In the genomic region with DNA sequence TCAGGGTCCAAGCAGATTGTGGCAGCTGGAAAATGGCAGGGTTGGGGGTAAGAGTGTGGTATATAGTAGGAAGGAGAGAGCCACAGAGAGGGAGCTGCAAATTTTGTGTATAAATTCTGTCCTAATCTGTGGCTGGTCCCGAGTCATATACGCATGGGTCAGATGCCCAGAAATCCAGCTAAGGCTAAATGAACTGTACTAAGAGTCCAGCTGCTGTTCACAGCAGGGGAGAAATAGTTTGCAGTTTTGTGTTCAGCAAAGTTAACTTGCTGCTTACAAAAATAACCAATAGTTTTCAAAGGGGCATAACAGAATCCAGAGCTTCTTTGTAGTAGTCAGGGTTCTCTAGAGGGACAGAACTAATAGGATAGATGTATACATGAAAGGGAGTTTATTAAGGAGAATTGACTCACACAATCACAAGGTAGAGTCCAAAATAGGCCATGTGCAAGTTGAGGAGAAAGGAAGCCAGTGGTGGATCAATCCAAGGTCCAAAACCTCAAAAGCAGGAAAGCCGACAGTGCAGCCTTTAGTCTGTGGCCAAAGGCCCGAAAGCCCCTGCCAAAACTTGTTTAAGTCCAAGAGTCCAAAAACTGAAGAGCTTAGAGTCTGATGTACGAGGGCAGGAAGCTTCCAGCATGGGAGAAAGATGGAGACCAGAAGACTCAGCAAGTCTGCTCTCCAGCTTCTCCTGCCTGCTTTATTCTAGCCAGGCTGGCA, we compare ENCODE assay signal across 27 cellular contexts.
"Had no signal": no experiment of that assay in that cellular context is flagged by ENCODE, and none has a peak within 500 bp of the region (broad histone marks: within the 10 kb centered on the region; RNA-seq: fewer than 3 reads in every experiment).

No MANE protein-coding gene starts in this region.

- H3K27ac ChIP-seq: body of pancreas, esophagus muscularis mucosa, foreskin keratinocyte, heart left ventricle, lower lobe of right lung, neutrophil, parathyroid adenoma, psoas muscle, spleen, thoracic aorta, WERI-Rb-1 had no signal

- DNase-seq: activated CD4-positive, alpha-beta T cell treated with anti-CD3 and anti-CD28 coated beads for 48 hours; activated CD4-positive, alpha-beta T cell treated with anti-CD3 and anti-CD28 coated beads, Interleukin-2, amount 50 U/mL, for 48 hours; activated CD8-positive, alpha-beta memory T cell treated with anti-CD3 and anti-CD28 coated beads for 24 hours; activated gamma-delta T cell; activated naive CD4-positive, alpha-beta T cell treated with anti-CD3 and anti-CD28 coated beads, Interleukin-2, amount 10 ng/mL, durations not matched to agents 7 days and 5 days; amygdala; body of pancreas; caudate nucleus; effector CD4-positive, alpha-beta T cell; foreskin keratinocyte; heart left ventricle; lower lobe of right lung; mesendoderm; natural killer cell; psoas muscle; SK-N-SH; spleen; stimulated activated naive CD8-positive, alpha-beta T cell treated with anti-CD3 and anti-CD28 coated beads, Interleukin-15, Interleukin-2, amounts not matched to agents 100 U/mL and 50 U/mL, for 24 hours; SW 1271; T-helper 9 cell; trophoblast cell; WERI-Rb-1 had no signal

- H3K4me1 ChIP-seq: body of pancreas, esophagus muscularis mucosa, foreskin keratinocyte, heart left ventricle, lower lobe of right lung, parathyroid adenoma, psoas muscle, spleen had no signal

- H3K27me3 ChIP-seq: body of pancreas, esophagus muscularis mucosa, foreskin keratinocyte, heart left ventricle, spleen had no signal

- H3K4me3 ChIP-seq: body of pancreas, esophagus muscularis mucosa, heart left ventricle, lower lobe of right lung, psoas muscle, spleen, thoracic aorta had no signal

- H3K36me3 ChIP-seq: esophagus muscularis mucosa, heart left ventricle, lower lobe of right lung, neutrophil, spleen, thoracic aorta, WERI-Rb-1 had no signal

- ATAC-seq: activated CD4-positive, CD25-positive, alpha-beta regulatory T cell treated with anti-CD3 and anti-CD28 coated beads, Interleukin-2, amount 50 U/mL, for 24 hours; body of pancreas; foreskin keratinocyte; heart left ventricle; lower lobe of right lung; natural killer cell; psoas muscle; stimulated activated naive CD8-positive, alpha-beta T cell treated with anti-CD3 and anti-CD28 coated beads, Interleukin-15, Interleukin-2, amounts not matched to agents 100 U/mL and 50 U/mL, for 24 hours had no signal

- H2AFZ ChIP-seq: parathyroid adenoma had no signal

- H3K4me2 ChIP-seq: SK-N-SH had no signal

- H3K9ac ChIP-seq: parathyroid adenoma, SK-N-SH had no signal

- H3K9me3 ChIP-seq: body of pancreas, esophagus muscularis mucosa, lower lobe of right lung, neutrophil, psoas muscle, SK-N-SH, thoracic aorta had no signal
